8 cellular contexts compared by ENCODE assay signal in genomic region chr2:197453123-197453913, GRCh38. TPM values are rescaled to one million over a fixed set of nuclear protein-coding genes. Genes with fewer than 3 reads are reported as not detected.
A peak's percentile ranks its signal among the peaks of the same experiment; 100 is the strongest.
DNase-seq lines count a peak whose midpoint lies in the region; ATAC-seq, FAIRE-seq and TF ChIP-seq lines count a peak whose summit lies in the region.

Gene COQ10B (plus strand): TSS chr2:197453552. CDS start chr2:197453561, 9 bp downstream.

- H3K4me1 ChIP-seq in DND-41 (ENCODE audit: insufficient read depth, low read length): peaks cover 37% of the 10 kb centered on the region
- peaks cover 17 to 44% (median 34%) of the 10 kb centered on the region in 4 donors for H3K4me1 ChIP-seq in esophagus muscularis mucosa
- H3K4me1 ChIP-seq in muscle layer of duodenum (ENCODE audit: control insufficient read depth in 1 of 2, insufficient read depth in 2 of 2, low read length in 2 of 2): peaks cover 6 to 10% of the 10 kb centered on the region in 2 donors

- peak; percentile 73 for TF ChIP-seq EP300 in esophagus muscularis mucosa (IDR thresholded peaks at IDR 0.05)

- peak within 1 kb of the TSS; percentile 89 for H2AFZ ChIP-seq in DND-41 (ENCODE audit: low read depth, low read length)

- peak within 1 kb of the TSS; percentile 99 for H3K27ac Mint-ChIP-seq in activated T-cell treated with anti-CD3 and anti-CD28 coated beads, Interleukin-2, amount 50 U/mL, for 72 hours

- H3K9me3 Mint-ChIP-seq in activated T-cell treated with anti-CD3 and anti-CD28 coated beads, Interleukin-2, amount 50 U/mL, for 72 hours: no peaks in the 10 kb centered on the region

- H3K9me3 ChIP-seq in DND-41 (ENCODE audit: insufficient read depth, low read length, severe bottlenecking) (no peaks in the 10 kb centered on the region), KOPT-K1 (ENCODE audit: insufficient read depth, low read length, poor library complexity, severe bottlenecking) (no peaks in the 10 kb centered on the region), esophagus muscularis mucosa (no peaks in the 10 kb centered on the region), muscle layer of duodenum (ENCODE audit: control insufficient read depth in 1 of 2, low read length in 2 of 2) (no peaks in the 10 kb centered on the region)

- intact Hi-C loops in esophagus muscularis mucosa (cut with DNase I): loop anchor here (10.0 kb wide), 1 partner anchor 251 kb away; the partner anchor contains the start of gene MARS2

- H3K27me3 ChIP-seq in DND-41 (ENCODE audit: insufficient read depth, low read length, poor library complexity) (no peaks in the 10 kb centered on the region), esophagus muscularis mucosa (no peaks in the 10 kb centered on the region), muscle layer of duodenum (ENCODE audit: low read depth, low read length) (no peaks in the 10 kb centered on the region)

- peak within 1 kb of the TSS; percentile 95 to 96 for H3K4me3 Mint-ChIP-seq in activated T-cell treated with anti-CD3 and anti-CD28 coated beads, Interleukin-2, amount 50 U/mL, for 72 hours

- ATAC-seq in DND-41 (ENCODE audit: insufficient read depth, low read depth) (peak; percentile 88), GM21786 (IDR thresholded peaks at IDR 0.05; ENCODE audit: unreplicated experiment) (peak; percentile 93)
- peak; percentile 93 for ATAC-seq in activated T-cell treated with anti-CD3 and anti-CD28 coated beads, Interleukin-2, amount 50 U/mL, for 72 hours (replicated peaks in 1 of 2)

- H4K20me1 ChIP-seq in DND-41 (ENCODE audit: insufficient read depth, low read length): peaks cover 19% of the 10 kb centered on the region; the same call in 1 of the 2 replicates

- H3K27ac ChIP-seq in DND-41 (ENCODE audit: low read length): peak within 1 kb of the TSS; percentile 94
- peak within 1 kb of the TSS; percentile 85 for H3K27ac ChIP-seq in KOPT-K1 (ENCODE audit: low read depth, low read length, poor library complexity, severe bottlenecking)
- H3K27ac ChIP-seq in esophagus muscularis mucosa (replicated peaks in 1 of 4): peak within 1 kb of the TSS; percentile 97 to 100 (median 100)
- peak within 1 kb of the TSS; percentile 100 for H3K27ac ChIP-seq in muscle layer of duodenum (ENCODE audit: low read length)

- no peaks in the 10 kb centered on the region for H3K27me3 Mint-ChIP-seq in activated T-cell treated with anti-CD3 and anti-CD28 coated beads, Interleukin-2, amount 50 U/mL, for 72 hours (ENCODE audit: low read depth)

- peak; percentile 83 for TF ChIP-seq POLR2A in esophagus muscularis mucosa (IDR thresholded peaks at IDR 0.05; ENCODE audit: low read depth)

- peak; percentile 91 for FAIRE-seq in RCC 7860 (lab: Jason Lieb, UNC)

- TF ChIP-seq CTCF in DND-41 (IDR thresholded peaks at IDR 0.05; ENCODE audit: borderline replicate concordance, extremely low read depth, low read length, poor library complexity, severe bottlenecking) (peak; percentile 49), esophagus muscularis mucosa (IDR thresholded peaks at IDR 0.05) (peak; percentile 26 to 38 (median 32))

- H3K36me3 ChIP-seq in DND-41 (ENCODE audit: insufficient read depth, low read length) (no peaks in the 10 kb centered on the region), KOPT-K1 (ENCODE audit: insufficient read depth, low read length) (no peaks in the 10 kb centered on the region), esophagus muscularis mucosa (no peaks in the 10 kb centered on the region), muscle layer of duodenum (ENCODE audit: control insufficient read depth in 1 of 2, insufficient read depth in 2 of 2, low read length in 2 of 2) (peaks cover 0 to 11% of the 10 kb centered on the region in 2 donors)

- H3K36me3 Mint-ChIP-seq in activated T-cell treated with anti-CD3 and anti-CD28 coated beads, Interleukin-2, amount 50 U/mL, for 72 hours (ENCODE audit: insufficient read depth in 2 of 2): peaks cover 10 to 11% of the 10 kb centered on the region in 2 donors

- H3K4me1 Mint-ChIP-seq in activated T-cell treated with anti-CD3 and anti-CD28 coated beads, Interleukin-2, amount 50 U/mL, for 72 hours (ENCODE audit: low read depth): peaks cover 49% of the 10 kb centered on the region

- DNase-seq in DND-41: peak; percentile 100
- DNase-seq in RCC 7860 (ENCODE audit: low spot score): peak; percentile 99
- DNase-seq in activated T-cell treated with anti-CD3 and anti-CD28 coated beads, Interleukin-2, amount 50 U/mL, for 72 hours: peak; percentile 98 to 99
- DNase-seq in esophagus muscularis mucosa (ENCODE audit: extremely low spot score): peak; percentile 100
- DNase-seq in stimulated activated CD8-positive, alpha-beta memory T cell treated with anti-CD3 and anti-CD28 coated beads, Interleukin-7, amount 100 ng/mL, for 4 hours (ENCODE audit: low read depth in 2 of 2): peak; percentile 97 to 99

- WGBS in esophagus muscularis mucosa: 0% methylated on average over 21 of the region's 70 CpGs

- peaks cover 56% of the 10 kb centered on the region for H3K79me2 ChIP-seq in DND-41 (ENCODE audit: insufficient read depth, low read length)

- H3K4me3 ChIP-seq in DND-41 (ENCODE audit: low read depth in 1 of 2, low read length in 2 of 2): peak within 1 kb of the TSS; percentile 76 to 82
- peak within 1 kb of the TSS; percentile 75 to 87 (median 80) for H3K4me3 ChIP-seq in esophagus muscularis mucosa
- H3K4me3 ChIP-seq in muscle layer of duodenum (ENCODE audit: low read depth in 1 of 2, low read length in 2 of 2): peak within 1 kb of the TSS; percentile 80 to 85

- H3K9ac ChIP-seq in DND-41 (ENCODE audit: low read depth, low read length): peak within 1 kb of the TSS; percentile 78

- peak within 1 kb of the TSS; percentile 87 for H3K4me2 ChIP-seq in DND-41 (ENCODE audit: insufficient read depth, low read length)

RNA-seq across cellular contexts. Expression of gene COQ10B, which starts in this region (rescaled TPM):
- total RNA-seq in activated T-cell treated with anti-CD3 and anti-CD28 coated beads, Interleukin-2, amount 50 U/mL, for 72 hours: 10 to 100 TPM; 24.0 to 25.6 TPM
- 10 to 100 TPM; 27.0 to 58.8 (median 43.8) TPM for total RNA-seq in esophagus muscularis mucosa

Comparison
In these comparisons a context has a peak if more than half of its experiments do, and no peak if none do; other contexts are left out.
1. Peak in every context shown above with its lines: DNase-seq, ATAC-seq, H3K4me3 ChIP-seq and H3K27ac ChIP-seq.